Comparison of ENCODE assay signal across 30 cellular contexts in genomic region chr17:49957350-49957749, GRCh38. TPM values are rescaled to one million over a fixed set of nuclear protein-coding genes. Genes with fewer than 3 reads are reported as not detected.
"Had no signal": no experiment of that assay in that cellular context is flagged by ENCODE, and none has a peak within 500 bp of the region (broad histone marks: within the 10 kb centered on the region; RNA-seq: fewer than 3 reads in every experiment).

No MANE protein-coding gene starts in this region.

- H3K36me3 ChIP-seq: esophagus squamous epithelium, gastrocnemius medialis, heart right ventricle, left lung, lower lobe of right lung had no signal

- ATAC-seq: esophagus mucosa; gastrocnemius medialis; heart right ventricle; left cardiac atrium; left lung; left ventricle myocardium superior; lower lobe of right lung; naive thymus-derived CD4-positive, alpha-beta T cell had no signal

- H3K9me3 ChIP-seq: esophagus squamous epithelium, gastrocnemius medialis, heart right ventricle, left lung, lower lobe of right lung had no signal

- H3K4me3 Mint-ChIP-seq: mesothelial cell of epicardium; naive thymus-derived CD4-positive, alpha-beta T cell had no signal

- FAIRE-seq: colon, islet of Langerhans, keratinocyte had no signal

- H3K27ac ChIP-seq: coronary artery, dorsolateral prefrontal cortex, epithelial cell of prostate, esophagus squamous epithelium, gastrocnemius medialis, heart right ventricle, left lung, lower lobe of right lung had no signal

- H3K9me3 Mint-ChIP-seq: mesothelial cell of epicardium had no signal

- H3K27ac Mint-ChIP-seq: mesothelial cell of epicardium; naive thymus-derived CD4-positive, alpha-beta T cell had no signal

- H3K4me3 ChIP-seq: coronary artery, dorsolateral prefrontal cortex, esophagus squamous epithelium, gastrocnemius medialis, heart right ventricle, left lung, lower lobe of right lung had no signal

- DNase-seq: dermis blood vessel endothelial cell; dorsolateral prefrontal cortex; effector CD4-positive, alpha-beta T cell; effector memory CD4-positive, alpha-beta T cell; erythroblast; esophagus squamous epithelium; foreskin fibroblast; foreskin melanocyte; gastrocnemius medialis; glutamatergic neuron; head of caudate nucleus; heart right ventricle; hippocampal formation; left cardiac atrium; left lung; left ventricle myocardium superior; lower lobe of right lung; mesenchymal stem cell; naive thymus-derived CD4-positive, alpha-beta T cell had no signal

- H3K36me3 Mint-ChIP-seq: mesothelial cell of epicardium; naive thymus-derived CD4-positive, alpha-beta T cell had no signal

- H3K4me1 ChIP-seq: gastrocnemius medialis, heart right ventricle, left lung, lower lobe of right lung had no signal

RNA-seq across cellular contexts. Expression of gene DLX4, which starts 11.6 kb away (rescaled TPM):
- total RNA-seq: dermis blood vessel endothelial cell, gastrocnemius medialis, glomerular endothelial cell, left ventricle myocardium superior, lung microvascular endothelial cell, mucosa of gallbladder had no signal
- polyA plus RNA-seq: naive thymus-derived CD4-positive, alpha-beta T cell had no signal

RNA-seq across cellular contexts. Expression of gene DLX3, which starts 37.7 kb away (rescaled TPM):
- total RNA-seq: dermis blood vessel endothelial cell; gastrocnemius medialis; glomerular endothelial cell; left ventricle myocardium superior; lung microvascular endothelial cell; mononuclear cell; naive thymus-derived CD4-positive, alpha-beta T cell had no signal
- polyA plus RNA-seq: naive thymus-derived CD4-positive, alpha-beta T cell had no signal
